ENCODE assay signal across 14 cellular contexts in the genomic region with DNA sequence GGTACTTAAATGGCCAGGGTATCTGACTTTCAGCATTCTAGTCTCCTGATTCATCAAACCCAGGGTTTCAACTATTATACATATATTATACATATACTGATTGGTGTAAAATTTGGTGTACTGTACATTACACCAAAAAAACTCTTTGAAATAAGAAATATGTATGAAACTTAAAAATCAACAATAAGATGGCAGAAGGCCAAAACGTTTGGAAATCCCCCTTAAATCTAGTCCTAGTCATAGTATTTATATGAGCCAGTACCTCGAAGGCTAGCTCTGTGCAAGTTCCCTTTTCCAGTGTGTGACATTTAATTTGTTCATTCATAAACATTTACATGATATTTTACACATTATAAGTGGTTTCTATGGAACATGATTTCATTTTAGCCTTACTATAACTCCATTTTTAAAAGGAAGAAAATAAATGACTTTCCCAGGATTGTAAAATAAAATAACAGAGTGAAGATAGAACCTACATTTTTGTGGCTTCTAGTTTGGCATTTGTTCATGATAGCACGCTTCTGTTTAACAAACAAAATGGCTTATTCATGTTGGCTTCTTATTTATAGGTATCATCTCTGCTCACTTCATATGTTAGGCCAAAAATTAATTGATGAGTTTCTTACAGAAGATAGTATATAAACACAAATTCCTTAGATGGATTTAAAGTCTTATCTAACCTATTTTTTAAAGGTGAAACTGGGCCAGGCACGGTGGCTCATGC. TPM values are rescaled to one million over a fixed set of nuclear protein-coding genes. Genes with fewer than 3 reads are reported as not detected.
DNase-seq lines count a peak whose midpoint lies in the region; ATAC-seq and TF ChIP-seq lines count a peak whose summit lies in the region.
"Had no signal": no experiment of that assay in that cellular context is flagged by ENCODE, and none has a peak within 500 bp of the region (broad histone marks: within the 10 kb centered on the region; RNA-seq: fewer than 3 reads in every experiment).

No MANE protein-coding gene starts in this region.

- no peak overlapping the region for H3K4me2 ChIP-seq in OCI-LY7 (ENCODE audit: low read length)

- no peaks in the 10 kb centered on the region for H3K9me3 ChIP-seq in OCI-LY7 (ENCODE audit: low read length)

- BruUV-seq in OCI-LY7 (replicated peaks; lab: Mats Ljungman, UMichigan) = no TSS peak

- CTCF ChIA-PET in OCI-LY7 (lab: Charles Lee; ENCODE audit: unreplicated experiment) = no interaction called here

- H4K20me1 ChIP-seq in OCI-LY7 (ENCODE audit: insufficient read depth, low read length) = no peaks in the 10 kb centered on the region

- H3K27ac ChIP-seq in OCI-LY7 (ENCODE audit: low read depth, low read length, poor library complexity, severe bottlenecking) = no peak overlapping the region
- H3K27ac ChIP-seq: SK-N-MC had no signal

- no peaks in the 10 kb centered on the region for H3K27me3 Mint-ChIP-seq in activated T-cell treated with anti-CD3 and anti-CD28 coated beads, Interleukin-2, amount 50 U/mL, for 72 hours (ENCODE audit: low read depth)
- no peaks in the 10 kb centered on the region for H3K27me3 Mint-ChIP-seq in chondrocyte (ENCODE audit: low read depth)
- H3K27me3 Mint-ChIP-seq: IgD-negative memory B cell, type B pancreatic cell had no signal

- H3K79me2 ChIP-seq in OCI-LY7 (ENCODE audit: insufficient read depth, low read depth, low read length) = no peaks in the 10 kb centered on the region

- DNase-seq in activated T-cell treated with anti-CD3 and anti-CD28 coated beads, Interleukin-2, amount 50 U/mL, for 72 hours = no peak
- DNase-seq in activated T-cell treated with anti-CD3 and anti-CD28 coated beads, Interleukin-2, amount 50 U/mL, for 1 hour = no peak
- no peak for DNase-seq in OCI-LY7 (ENCODE audit: low spot score)
- no peak for DNase-seq in chondrocyte (ENCODE audit: low spot score)
- DNase-seq in stimulated activated effector memory CD8-positive, alpha-beta T cell treated with anti-CD3 and anti-CD28 coated beads, Interleukin-12 subunit alpha, Interleukin-12 subunit beta, amount 100 ng/mL, for 72 hours (ENCODE audit: low spot score in 2 of 2) = no peak
- no peak for DNase-seq in NCI-H146 treated with DMSO at 0.1 percent for 48 hours (lab: John Stamatoyannopoulos, UW; ENCODE audit: unreplicated experiment)
- DNase-seq: activated CD8-positive, alpha-beta memory T cell treated with anti-CD3 and anti-CD28 coated beads, Interleukin-2, amount 10 ng/mL, durations not matched to agents 7 days and 5 days; NCI-H187 had no signal

- no peaks in the 10 kb centered on the region for H3K36me3 ChIP-seq in OCI-LY7 (ENCODE audit: insufficient read depth, low read length)

- POLR2A ChIA-PET in OCI-LY7 (lab: Charles Lee) = interaction anchor here (0.9 kb wide), 1 partner anchor 43 kb away, joined by 3 read pairs; no protein-coding TSS in a partner anchor

- TF ChIP-seq CTCF in OCI-LY7 (conservative IDR thresholded peaks at IDR 0.05; ENCODE audit: low read length) = no peak
- no peak for TF ChIP-seq CTCF in chondrocyte (IDR thresholded peaks at IDR 0.05)

- H3K36me3 Mint-ChIP-seq in activated T-cell treated with anti-CD3 and anti-CD28 coated beads, Interleukin-2, amount 50 U/mL, for 72 hours (ENCODE audit: insufficient read depth in 2 of 2) = no peaks in the 10 kb centered on the region
- peaks cover 4% of the 10 kb centered on the region for H3K36me3 Mint-ChIP-seq in chondrocyte (ENCODE audit: low read depth)
- no peaks in the 10 kb centered on the region for H3K36me3 Mint-ChIP-seq in stimulated activated effector memory CD8-positive, alpha-beta T cell treated with anti-CD3 and anti-CD28 coated beads, Interleukin-12 subunit alpha, Interleukin-12 subunit beta, amount 100 ng/mL, for 72 hours
- H3K36me3 Mint-ChIP-seq: activated CD8-positive, alpha-beta memory T cell treated with anti-CD3 and anti-CD28 coated beads, Interleukin-2, amount 10 ng/mL, durations not matched to agents 7 days and 5 days; activated naive CD8-positive, alpha-beta T cell; IgD-negative memory B cell; type B pancreatic cell had no signal

- H3K4me1 Mint-ChIP-seq in activated T-cell treated with anti-CD3 and anti-CD28 coated beads, Interleukin-2, amount 50 U/mL, for 72 hours (ENCODE audit: low read depth) = peaks cover 12% of the 10 kb centered on the region
- peaks cover 32% of the 10 kb centered on the region for H3K4me1 Mint-ChIP-seq in chondrocyte (ENCODE audit: low read depth)
- peaks cover 7% of the 10 kb centered on the region for H3K4me1 Mint-ChIP-seq in stimulated activated effector memory CD8-positive, alpha-beta T cell treated with anti-CD3 and anti-CD28 coated beads, Interleukin-12 subunit alpha, Interleukin-12 subunit beta, amount 100 ng/mL, for 72 hours

- no peak overlapping the region for H3K4me3 Mint-ChIP-seq in activated T-cell treated with anti-CD3 and anti-CD28 coated beads, Interleukin-2, amount 50 U/mL, for 72 hours
- no peak overlapping the region for H3K4me3 Mint-ChIP-seq in chondrocyte (ENCODE audit: unreplicated experiment)
- H3K4me3 Mint-ChIP-seq in stimulated activated effector memory CD8-positive, alpha-beta T cell treated with anti-CD3 and anti-CD28 coated beads, Interleukin-12 subunit alpha, Interleukin-12 subunit beta, amount 100 ng/mL, for 72 hours = no peak overlapping the region
- H3K4me3 Mint-ChIP-seq: activated CD8-positive, alpha-beta memory T cell treated with anti-CD3 and anti-CD28 coated beads, Interleukin-2, amount 10 ng/mL, durations not matched to agents 7 days and 5 days; activated naive CD8-positive, alpha-beta T cell; IgD-negative memory B cell; type B pancreatic cell had no signal

- H3K9me2 ChIP-seq in OCI-LY7 (ENCODE audit: insufficient read depth, low read length) = no peaks in the 10 kb centered on the region

- ATAC-seq in activated T-cell treated with anti-CD3 and anti-CD28 coated beads, Interleukin-2, amount 50 U/mL, for 72 hours (replicated peaks in 1 of 2) = peak in 1 of 2 donors; percentile 64
- ATAC-seq in stimulated activated effector memory CD8-positive, alpha-beta T cell treated with anti-CD3 and anti-CD28 coated beads, Interleukin-12 subunit alpha, Interleukin-12 subunit beta, amount 100 ng/mL, for 72 hours = peak; percentile 63
- no peak for ATAC-seq in HG03460 (IDR thresholded peaks at IDR 0.05; ENCODE audit: unreplicated experiment)
- no peak for ATAC-seq in GM21526 (IDR thresholded peaks at IDR 0.05; ENCODE audit: low FRiP score, unreplicated experiment)
- ATAC-seq: activated CD8-positive, alpha-beta memory T cell treated with anti-CD3 and anti-CD28 coated beads, Interleukin-2, amount 10 ng/mL, durations not matched to agents 7 days and 5 days had no signal

- intact Hi-C loops in OCI-LY7 (cut with micrococcal nuclease; ENCODE audit: unreplicated experiment) = no loop called here

- no peaks in the 10 kb centered on the region for H3K4me1 ChIP-seq in OCI-LY7 (ENCODE audit: insufficient read depth, low read length, poor library complexity, severe bottlenecking)

- peak overlapping the region; percentile 43; the same call in 1 of the 2 replicates for H2AFZ ChIP-seq in OCI-LY7 (ENCODE audit: low read length)

- peak overlapping the region; percentile 46 for H3K27ac Mint-ChIP-seq in activated T-cell treated with anti-CD3 and anti-CD28 coated beads, Interleukin-2, amount 50 U/mL, for 72 hours
- H3K27ac Mint-ChIP-seq in chondrocyte (ENCODE audit: unreplicated experiment) = peak overlapping the region; percentile 94
- peak overlapping the region; percentile 26 for H3K27ac Mint-ChIP-seq in stimulated activated effector memory CD8-positive, alpha-beta T cell treated with anti-CD3 and anti-CD28 coated beads, Interleukin-12 subunit alpha, Interleukin-12 subunit beta, amount 100 ng/mL, for 72 hours
- H3K27ac Mint-ChIP-seq: activated CD8-positive, alpha-beta memory T cell treated with anti-CD3 and anti-CD28 coated beads, Interleukin-2, amount 10 ng/mL, durations not matched to agents 7 days and 5 days; activated naive CD8-positive, alpha-beta T cell; IgD-negative memory B cell had no signal

- H3K9me3 Mint-ChIP-seq in activated T-cell treated with anti-CD3 and anti-CD28 coated beads, Interleukin-2, amount 50 U/mL, for 72 hours = no peaks in the 10 kb centered on the region
- peaks cover 6% of the 10 kb centered on the region for H3K9me3 Mint-ChIP-seq in chondrocyte (ENCODE audit: low read depth)
- no peaks in the 10 kb centered on the region for H3K9me3 Mint-ChIP-seq in stimulated activated effector memory CD8-positive, alpha-beta T cell treated with anti-CD3 and anti-CD28 coated beads, Interleukin-12 subunit alpha, Interleukin-12 subunit beta, amount 100 ng/mL, for 72 hours

- no peak overlapping the region for H3K4me3 ChIP-seq in OCI-LY7 (ENCODE audit: low read depth, low read length, poor library complexity, severe bottlenecking)
- H3K4me3 ChIP-seq: SK-N-MC had no signal

RNA-seq across cellular contexts. Expression of a gene that starts 18.8 kb away (rescaled TPM):
- 10 to 100 TPM; 14.4 to 15.6 TPM for total RNA-seq in activated T-cell treated with anti-CD3 and anti-CD28 coated beads, Interleukin-2, amount 50 U/mL, for 72 hours
- 22.9 and 24.2 TPM in 2 replicates for total RNA-seq in OCI-LY7 (2014; rRNA removed; shearing (Covaris generic))
- total RNA-seq in OCI-LY7 (2022) = 23.6 and 23.7 TPM in 2 replicates
- total RNA-seq in chondrocyte = 34.2 to 37.3 TPM (median 34.9 TPM) in 3 replicates

Comparison
In these comparisons a context has a peak if more than half of its experiments do, and no peak if none do; other contexts are left out.
1. H3K27ac Mint-ChIP-seq: peak in every context shown above with its lines; median percentile 94 in chondrocyte; 46 in activated T-cell treated with anti-CD3 and anti-CD28 coated beads, Interleukin-2, amount 50 U/mL, for 72 hours; 26 in stimulated activated effector memory CD8-positive, alpha-beta T cell treated with anti-CD3 and anti-CD28 coated beads, Interleukin-12 subunit alpha, Interleukin-12 subunit beta, amount 100 ng/mL, for 72 hours.